In genomic region chr1:114153051-114153620, GRCh38 we compare ENCODE assay signal across 1 cellular context.
TF ChIP-seq lines count a peak whose summit lies in the region.

No MANE protein-coding gene starts in this region.

TF ChIP-seq in GM12878, 131 proteins besides CTCF, POLR2A, EP300 and RAD21:
- TF ChIP-seq TCF12 (IDR thresholded peaks at IDR 0.05; ENCODE audit: low read depth, low read length) (no peak), SUZ12 (IDR thresholded peaks at IDR 0.05; ENCODE audit: unreplicated experiment) (peak; percentile 92), KDM1A (IDR thresholded peaks at IDR 0.05; ENCODE audit: borderline replicate concordance) (no peak), MTA3 (IDR thresholded peaks at IDR 0.05; ENCODE audit: borderline replicate concordance, low read length) (no peak), CEBPB (IDR thresholded peaks at IDR 0.05; ENCODE audit: borderline replicate concordance in 1 of 2, low read depth in 2 of 2, low read length in 2 of 2) (no peak), PML (IDR thresholded peaks at IDR 0.05; ENCODE audit: low read length) (no peak), MEF2B (IDR thresholded peaks at IDR 0.05; ENCODE audit: partially characterized antibody, poor library complexity, severe bottlenecking) (no peak)
